In genomic region chr4:54213001-54213400, GRCh38 we compare ENCODE assay signal across 13 cellular contexts. TPM values are rescaled to one million over a fixed set of nuclear protein-coding genes. Genes with fewer than 3 reads are reported as not detected.
"Had no signal": no experiment of that assay in that cellular context is flagged by ENCODE, and none has a peak within 500 bp of the region (broad histone marks: within the 10 kb centered on the region; RNA-seq: fewer than 3 reads in every experiment).

No MANE protein-coding gene starts in this region.

- H3K9me3 ChIP-seq: body of pancreas, mucosa of descending colon, stomach had no signal

- DNase-seq: activated CD4-positive, alpha-beta T cell treated with anti-CD3 and anti-CD28 coated beads, Interleukin-2, amount 50 U/mL, for 48 hours; activated naive CD8-positive, alpha-beta T cell treated with anti-CD3 and anti-CD28 coated beads for 36 hours; activated T-cell treated with anti-CD3 and anti-CD28 coated beads for 4 hours; body of pancreas; cerebellar nuclear complex; effector CD4-positive, alpha-beta T cell; left ventricle myocardium superior; mucosa of descending colon; naive B cell; stimulated activated CD4-positive, alpha-beta T cell treated with anti-CD3 and anti-CD28 coated beads, Interleukin-4, amount 100 ng/mL, for 24 hours; stomach had no signal

- ATAC-seq: body of pancreas; sciatic nerve; stimulated activated effector memory CD8-positive, alpha-beta T cell treated with anti-CD3 and anti-CD28 coated beads, Interleukin-12 subunit alpha, Interleukin-12 subunit beta, amount 100 ng/mL, for 72 hours had no signal

- H3K27ac ChIP-seq: body of pancreas had no signal

- H3K4me3 ChIP-seq: body of pancreas, mucosa of descending colon, stomach had no signal

- H3K27me3 ChIP-seq: body of pancreas had no signal

- H3K36me3 ChIP-seq: stomach had no signal

RNA-seq across cellular contexts. Expression of gene PDGFRA, which starts 16.1 kb away (rescaled TPM):
- total RNA-seq: activated naive CD8-positive, alpha-beta T cell treated with anti-CD3 and anti-CD28 coated beads for 36 hours had no signal
